Comparison of ENCODE assay signal across 22 cellular contexts in the genomic region with DNA sequence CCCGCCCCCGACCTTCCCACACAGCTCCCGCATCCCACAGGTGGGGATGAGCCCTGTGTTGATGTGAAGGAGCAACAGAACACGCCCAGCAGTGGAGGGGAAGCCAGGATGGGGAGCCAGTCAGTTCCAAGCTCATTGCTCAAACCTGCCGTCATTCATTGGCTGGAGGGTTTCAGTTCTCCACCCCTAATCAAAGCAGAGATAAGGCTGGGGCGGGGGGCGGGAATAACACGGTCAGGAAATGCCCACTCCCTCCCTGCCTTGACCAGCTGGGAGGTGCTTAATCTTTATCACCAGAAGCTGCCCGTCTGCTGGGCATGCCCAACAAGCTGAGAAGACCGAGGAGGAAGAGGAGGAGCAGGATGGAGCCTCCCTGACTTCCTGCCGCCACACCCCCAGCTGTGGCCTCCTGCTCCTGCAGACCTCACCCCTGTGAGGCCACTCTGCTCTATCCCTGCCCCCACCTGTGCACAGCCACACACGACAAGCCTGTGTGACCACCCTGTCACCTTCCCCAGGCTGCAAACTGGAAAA.
DNase-seq lines count a peak whose midpoint lies in the region; ATAC-seq and TF ChIP-seq lines count a peak whose summit lies in the region.
"Had no signal": no experiment of that assay in that cellular context is flagged by ENCODE, and none has a peak within 500 bp of the region (broad histone marks: within the 10 kb centered on the region; RNA-seq: fewer than 3 reads in every experiment).

No MANE protein-coding gene starts in this region.

- no peaks in the 10 kb centered on the region for H3K23me2 ChIP-seq in H9 (ENCODE audit: insufficient read length, low read depth, low read length, poor library complexity, severe bottlenecking)

- H3K23ac ChIP-seq in IMR-90 (ENCODE audit: low read depth, low read length) (no peak overlapping the region), mesenchymal stem cell (ENCODE audit: low read length in 2 of 2) (no peak overlapping the region), H9 (ENCODE audit: insufficient read length, low read depth, low read length) (no peak overlapping the region)

- TF ChIP-seq CTCF in BE2C (IDR thresholded peaks at IDR 0.05; ENCODE audit: low read depth, low read length): no peak
- TF ChIP-seq CTCF in IMR-90 (conservative IDR thresholded peaks at IDR 0.05; ENCODE audit: low read depth, low read length): no peak
- TF ChIP-seq CTCF in H9 (conservative IDR thresholded peaks at IDR 0.05): no peak

- POLR2A ChIA-PET in IMR-90 (lab: Charles Lee; ENCODE audit: unreplicated experiment): no interaction called here

- H3K4me2 ChIP-seq in IMR-90 (ENCODE audit: low read depth, low read length) (no peak overlapping the region), mesenchymal stem cell (ENCODE audit: low read length, poor library complexity, severe bottlenecking) (no peak overlapping the region), GM23248 (ENCODE audit: unreplicated experiment) (no peak overlapping the region), H9 (ENCODE audit: insufficient read depth, insufficient read length, low read length) (no peak overlapping the region)
- H3K4me2 ChIP-seq: hepatocyte had no signal

- H3K18ac ChIP-seq in IMR-90 (ENCODE audit: low read depth, low read length) (no peak overlapping the region), mesenchymal stem cell (ENCODE audit: low read depth in 1 of 2, low read length in 2 of 2) (peak overlapping the region in 1 of 2 experiments; percentile 70), H9 (ENCODE audit: insufficient read length, low read depth, low read length) (no peak overlapping the region)

- H3K27me3 Mint-ChIP-seq in dendritic cell treated with granulocyte-macrophage colony-stimulating factor and Interleukin-4, amounts not matched to agents 40 ng/mL and 50 ng/mL, for 4 days: no peaks in the 10 kb centered on the region
- H3K27me3 Mint-ChIP-seq in H9 (ENCODE audit: low read depth): peaks cover 2% of the 10 kb centered on the region

- H3K4me3 Mint-ChIP-seq in dendritic cell treated with granulocyte-macrophage colony-stimulating factor and Interleukin-4, amounts not matched to agents 40 ng/mL and 50 ng/mL, for 4 days: peak overlapping the region; percentile 44
- no peak overlapping the region; a peak in 1 of 5 replicates for H3K4me3 Mint-ChIP-seq in H9
- H3K4me3 Mint-ChIP-seq: activated CD4-positive, alpha-beta memory T cell treated with anti-CD3 and anti-CD28 coated beads for 36 hours; CD4-positive, CD25-positive, alpha-beta regulatory T cell; memory B cell; naive thymus-derived CD4-positive, alpha-beta T cell had no signal

- H3K14ac ChIP-seq in IMR-90 (replicated peaks; ENCODE audit: low read depth, low read length): no peak overlapping the region
- peak overlapping the region in 1 of 2 experiments; percentile 35 for H3K14ac ChIP-seq in mesenchymal stem cell (ENCODE audit: low read length in 2 of 2)
- no peak overlapping the region for H3K14ac ChIP-seq in H9 (ENCODE audit: insufficient read depth, low read length)

- H4K5ac ChIP-seq in IMR-90 (ENCODE audit: low read depth, low read length): no peak overlapping the region
- H4K5ac ChIP-seq in H9 (ENCODE audit: insufficient read length, low read depth, low read length): no peak overlapping the region

- H2BK5ac ChIP-seq in IMR-90 (ENCODE audit: low read depth, low read length, poor library complexity, severe bottlenecking): no peak overlapping the region
- H2BK5ac ChIP-seq in mesenchymal stem cell (ENCODE audit: low read depth, low read length, poor library complexity, severe bottlenecking): no peak overlapping the region
- H2BK5ac ChIP-seq in H9 (ENCODE audit: insufficient read length, low read length): no peak overlapping the region

- peak overlapping the region; percentile 52 for H2AFZ ChIP-seq in IMR-90 (replicated peaks; ENCODE audit: low read length, poor library complexity)
- H2AFZ ChIP-seq in mesenchymal stem cell (ENCODE audit: low read depth, low read length): no peak overlapping the region
- H2AFZ ChIP-seq in GM23248: no peak overlapping the region
- no peak overlapping the region for H2AFZ ChIP-seq in H9 (ENCODE audit: low read length)
- H2AFZ ChIP-seq: hepatocyte had no signal

- no peaks in the 10 kb centered on the region for H3K9me2 ChIP-seq in GM23248 (ENCODE audit: insufficient read depth)

- H3K9me3 ChIP-seq in BE2C (no peaks in the 10 kb centered on the region; the same call in 1 of the 2 replicates), IMR-90 (ENCODE audit: control insufficient read depth, insufficient read depth, low read length) (0 out of 2 replicates have a peak, but pooled peaks cover 2% of the 10 kb centered on the region), mesenchymal stem cell (ENCODE audit: control insufficient read depth, low read length) (no peaks in the 10 kb centered on the region), GM23248 (ENCODE audit: low read depth) (no peaks in the 10 kb centered on the region), H9 (ENCODE audit: control insufficient read depth, low read depth, low read length) (no peaks in the 10 kb centered on the region)
- H3K9me3 ChIP-seq: pancreas, right lobe of liver had no signal

- H3K9ac ChIP-seq in IMR-90 (ENCODE audit: low read depth, low read length) (no peak overlapping the region), mesenchymal stem cell (ENCODE audit: low read length) (no peak overlapping the region), GM23248 (no peak overlapping the region), H9 (ENCODE audit: extremely low read depth, insufficient read length, low read length) (no peak overlapping the region)

- H3K4ac ChIP-seq in IMR-90 (ENCODE audit: low read depth, low read length): no peak overlapping the region
- H3K4ac ChIP-seq in mesenchymal stem cell (ENCODE audit: low read depth in 1 of 2, low read length in 2 of 2): peak overlapping the region in 1 of 2 experiments; percentile 53
- no peak overlapping the region for H3K4ac ChIP-seq in H9 (ENCODE audit: low read depth, low read length)

- H2BK15ac ChIP-seq in IMR-90 (ENCODE audit: low read depth, low read length) (no peak overlapping the region), mesenchymal stem cell (ENCODE audit: low read depth, poor library complexity, severe bottlenecking) (no peak overlapping the region), H9 (ENCODE audit: low read depth, low read length) (no peak overlapping the region)

- H4K20me1 ChIP-seq in IMR-90 (ENCODE audit: insufficient read depth, low read length): no peaks in the 10 kb centered on the region
- H4K20me1 ChIP-seq in GM23248 (ENCODE audit: insufficient read depth): no peaks in the 10 kb centered on the region
- H4K20me1 ChIP-seq in H9 (ENCODE audit: control insufficient read depth, insufficient read depth, insufficient read length): no peaks in the 10 kb centered on the region

- H3K4me1 ChIP-seq in BE2C: peaks cover 30% of the 10 kb centered on the region
- H3K4me1 ChIP-seq in IMR-90 (ENCODE audit: control insufficient read depth, insufficient read depth, low read length): peaks cover 8% of the 10 kb centered on the region
- peaks cover 5% of the 10 kb centered on the region for H3K4me1 ChIP-seq in mesenchymal stem cell (ENCODE audit: control insufficient read depth, insufficient read depth, low read depth, low read length)
- peaks cover 8% of the 10 kb centered on the region for H3K4me1 ChIP-seq in GM23248 (ENCODE audit: insufficient read depth)
- H3K4me1 ChIP-seq in H9 (ENCODE audit: insufficient read depth, low read length): peaks cover 4% of the 10 kb centered on the region; the same call in 1 of the 2 replicates
- H3K4me1 ChIP-seq: pancreas, right lobe of liver had no signal

- no peak overlapping the region for H3T11ph ChIP-seq in H9 (ENCODE audit: low read length)

- no peaks in the 10 kb centered on the region for H3K9me3 Mint-ChIP-seq in dendritic cell treated with granulocyte-macrophage colony-stimulating factor and Interleukin-4, amounts not matched to agents 40 ng/mL and 50 ng/mL, for 4 days
- H3K9me3 Mint-ChIP-seq in H9: peaks cover 0 to 17% of the 10 kb centered on the region in 2 experiments; a peak in 3 of 5 replicates
- H3K9me3 Mint-ChIP-seq: activated CD4-positive, alpha-beta memory T cell treated with anti-CD3 and anti-CD28 coated beads for 36 hours; memory B cell had no signal

- no peaks in the 10 kb centered on the region for H3K36me3 Mint-ChIP-seq in dendritic cell treated with granulocyte-macrophage colony-stimulating factor and Interleukin-4, amounts not matched to agents 40 ng/mL and 50 ng/mL, for 4 days (ENCODE audit: low read depth)
- peaks cover 0 to 2% (median 0%) of the 10 kb centered on the region in 3 experiments; a peak in 2 of 7 replicates for H3K36me3 Mint-ChIP-seq in H9 (ENCODE audit: insufficient read depth in 1 of 3, low read depth in 3 of 3)
- H3K36me3 Mint-ChIP-seq: activated CD4-positive, alpha-beta memory T cell treated with anti-CD3 and anti-CD28 coated beads for 36 hours; CD4-positive, CD25-positive, alpha-beta regulatory T cell; memory B cell; naive thymus-derived CD4-positive, alpha-beta T cell had no signal

- H3K36me3 ChIP-seq in BE2C (no peaks in the 10 kb centered on the region), IMR-90 (ENCODE audit: control insufficient read depth, insufficient read depth, low read length) (no peaks in the 10 kb centered on the region), mesenchymal stem cell (ENCODE audit: control insufficient read depth in 1 of 2, insufficient read depth in 2 of 2, low read depth in 1 of 2, low read length in 2 of 2) (no peaks in the 10 kb centered on the region), GM23248 (ENCODE audit: low read depth) (no peaks in the 10 kb centered on the region)
- H3K36me3 ChIP-seq: brain microvascular endothelial cell, pancreas, right lobe of liver had no signal

- H3K79me1 ChIP-seq in IMR-90 (ENCODE audit: low read depth in 1 of 2, low read length in 2 of 2) (no peaks in the 10 kb centered on the region), mesenchymal stem cell (replicated peaks; ENCODE audit: low read length, poor library complexity, severe bottlenecking) (no peaks in the 10 kb centered on the region), H9 (ENCODE audit: insufficient read depth, low read depth, low read length, poor library complexity, severe bottlenecking) (no peaks in the 10 kb centered on the region)

- H4K91ac ChIP-seq in IMR-90 (ENCODE audit: insufficient read depth, low read depth, low read length) (no peak overlapping the region), mesenchymal stem cell (ENCODE audit: low read length) (no peak overlapping the region), H9 (ENCODE audit: insufficient read length, low read depth, low read length) (no peak overlapping the region)

- CTCF ChIA-PET in IMR-90 (lab: Yijun Ruan, JAX): no interaction called here

- in situ Hi-C loops in IMR-90 (cut with MboI; ENCODE audit: low sequenced_read_pairs): no loop called here
- in situ Hi-C loops in GM23248 (cut with MboI): no loop called here

- H2BK120ac ChIP-seq in IMR-90 (ENCODE audit: low read depth, low read length) (no peak overlapping the region), mesenchymal stem cell (ENCODE audit: low read depth, low read length) (no peak overlapping the region), H9 (ENCODE audit: low read depth, low read length, poor library complexity, severe bottlenecking) (no peak overlapping the region)

- dilution Hi-C loops in IMR-90 (cut with HindIII; ENCODE audit: low sequenced_read_pairs, unreplicated experiment): no loop called here

- H3K79me2 ChIP-seq in GM23248 (ENCODE audit: insufficient read depth) (no peaks in the 10 kb centered on the region), H9 (ENCODE audit: insufficient read depth, low read length) (no peaks in the 10 kb centered on the region)
- H3K79me2 ChIP-seq: hepatocyte had no signal

- peak overlapping the region; percentile 87 for H3K27ac Mint-ChIP-seq in dendritic cell treated with granulocyte-macrophage colony-stimulating factor and Interleukin-4, amounts not matched to agents 40 ng/mL and 50 ng/mL, for 4 days
- H3K27ac Mint-ChIP-seq in H9: no peak overlapping the region
- H3K27ac Mint-ChIP-seq: activated CD4-positive, alpha-beta memory T cell treated with anti-CD3 and anti-CD28 coated beads for 36 hours; CD4-positive, CD25-positive, alpha-beta regulatory T cell; memory B cell had no signal

- H3K9me1 ChIP-seq in IMR-90 (ENCODE audit: insufficient read depth, low read length): no peaks in the 10 kb centered on the region

- peaks cover 81% of the 10 kb centered on the region for H3K4me1 Mint-ChIP-seq in dendritic cell treated with granulocyte-macrophage colony-stimulating factor and Interleukin-4, amounts not matched to agents 40 ng/mL and 50 ng/mL, for 4 days (ENCODE audit: low read depth)
- peaks cover 13 to 18% of the 10 kb centered on the region in 2 experiments for H3K4me1 Mint-ChIP-seq in H9
- H3K4me1 Mint-ChIP-seq: memory B cell had no signal

- H2BK20ac ChIP-seq in IMR-90 (ENCODE audit: low read depth, low read length): no peak overlapping the region
- no peak overlapping the region for H2BK20ac ChIP-seq in H9 (ENCODE audit: low read depth, low read length, poor library complexity, severe bottlenecking)

- no peak overlapping the region for H3K27ac ChIP-seq in IMR-90 (ENCODE audit: insufficient read depth, low read length)
- H3K27ac ChIP-seq in mesenchymal stem cell (ENCODE audit: low read length, poor library complexity, severe bottlenecking): no peak overlapping the region
- no peak overlapping the region for H3K27ac ChIP-seq in GM23248
- H3K27ac ChIP-seq in H9 (ENCODE audit: insufficient read length, low read depth, low read length): no peak overlapping the region
- H3K27ac ChIP-seq: brain microvascular endothelial cell, hepatocyte, pancreas, right lobe of liver had no signal

- H3F3A ChIP-seq in GM23248 (ENCODE audit: insufficient read depth): no peaks in the 10 kb centered on the region

- no peak overlapping the region for H2AK5ac ChIP-seq in IMR-90 (ENCODE audit: low read depth, low read length)
- no peak overlapping the region for H2AK5ac ChIP-seq in mesenchymal stem cell (ENCODE audit: low read length, severe bottlenecking)
- no peak overlapping the region for H2AK5ac ChIP-seq in H9 (ENCODE audit: insufficient read length, low read length)

- H3K4me3 ChIP-seq in BE2C (ENCODE audit: low read depth, low read length): peak overlapping the region; percentile 46
- no peak overlapping the region for H3K4me3 ChIP-seq in IMR-90 (ENCODE audit: insufficient read depth, low read depth, low read length)
- no peak overlapping the region for H3K4me3 ChIP-seq in mesenchymal stem cell (ENCODE audit: insufficient read depth in 1 of 2, low read depth in 1 of 2, low read length in 2 of 2)
- no peak overlapping the region for H3K4me3 ChIP-seq in GM23248
- H3K4me3 ChIP-seq: hepatocyte, pancreas, right lobe of liver had no signal

- BruUV-seq in IMR-90 (replicated peaks; lab: Mats Ljungman, UMichigan): no TSS peak

- intact Hi-C loops in IMR-90 (cut with micrococcal nuclease): no loop called here
- intact Hi-C loops in dendritic cell treated with granulocyte-macrophage colony-stimulating factor and Interleukin-4, amounts not matched to agents 40 ng/mL and 50 ng/mL, for 4 days (cut with micrococcal nuclease): loop anchor here (5.0 kb wide), 1 partner anchor 113 kb away; no protein-coding TSS in a partner anchor

- no peak for TF ChIP-seq RAD21 in IMR-90 (IDR thresholded peaks at IDR 0.05; ENCODE audit: low read length)

- H3K56ac ChIP-seq in IMR-90 (ENCODE audit: extremely low read depth, insufficient read depth, low read length) (no peak overlapping the region), H9 (ENCODE audit: insufficient read length, low read depth, low read length) (no peak overlapping the region)

- H2BK12ac ChIP-seq in mesenchymal stem cell (ENCODE audit: low read length in 2 of 2) (peak overlapping the region in 1 of 2 experiments; percentile 21), H9 (ENCODE audit: insufficient read length, low read depth, low read length) (no peak overlapping the region)

- TF ChIP-seq POLR2A in IMR-90 (IDR thresholded peaks at IDR 0.05; ENCODE audit: low read depth, low read length): no peak

- H3K27me3 ChIP-seq in BE2C (no peaks in the 10 kb centered on the region), IMR-90 (ENCODE audit: control insufficient read depth, insufficient read depth, low read length) (no peaks in the 10 kb centered on the region), mesenchymal stem cell (ENCODE audit: control insufficient read depth in 1 of 2, insufficient read depth in 1 of 2, low read length in 2 of 2) (no peaks in the 10 kb centered on the region), GM23248 (replicated peaks; ENCODE audit: insufficient read depth) (no peaks in the 10 kb centered on the region), H9 (ENCODE audit: insufficient read depth, low read length) (no peaks in the 10 kb centered on the region)
- H3K27me3 ChIP-seq: brain microvascular endothelial cell, hepatocyte, pancreas, right lobe of liver had no signal

- DNase-seq in BE2C (peak; percentile 85), IMR-90 (no peak), mesenchymal stem cell (no peak), GM23248 (no peak), H9 (no peak)
- DNase-seq: activated CD4-positive, alpha-beta memory T cell treated with anti-CD3 and anti-CD28 coated beads for 36 hours; activated gamma-delta T cell; brain microvascular endothelial cell; CD4-positive, CD25-positive, alpha-beta regulatory T cell; cortex of kidney; DMS 273 treated with DMSO at 0.1 percent for 48 hours; naive thymus-derived CD4-positive, alpha-beta T cell; NCI-H1105 treated with DMSO at 0.1 percent for 48 hours; NCI-H2171; pancreas; right lobe of liver; SHP77 had no signal

- peak overlapping the region; percentile 21 for H2AK9ac ChIP-seq in IMR-90 (replicated peaks; ENCODE audit: low read depth, low read length, poor library complexity)

- WGBS in IMR-90 (ENCODE audit: extremely low coverage in 2 of 2, insufficient read length in 1 of 2), 2 experiments: no CpG with 5 or more reads among the region's 12 CpGs
- WGBS in mesenchymal stem cell: 80% methylated on average over 12 of the region's 12 CpGs
- WGBS in GM23248 (ENCODE audit: low coverage in 1 of 2, low lambda C conversion rate in 2 of 2, missing lambda C conversion rate in 2 of 2), 2 experiments: 88 to 92% methylated on average over 10 to 12 of the region's 12 CpGs
- WGBS in H9 (ENCODE audit: extremely low coverage, insufficient read length, low lambda C conversion rate): no CpG with 5 or more reads among the region's 12 CpGs

- H4K8ac ChIP-seq in IMR-90 (ENCODE audit: low read depth in 2 of 2, low read length in 2 of 2): no peak overlapping the region
- H4K8ac ChIP-seq in mesenchymal stem cell (ENCODE audit: low read length): peak overlapping the region; percentile 88
- H4K8ac ChIP-seq in H9 (replicated peaks; ENCODE audit: insufficient read length, low read depth, low read length): no peak overlapping the region

- no peak for ATAC-seq in IMR-90 (ENCODE audit: low read depth)
- no peak for ATAC-seq in HG03460 (IDR thresholded peaks at IDR 0.05; ENCODE audit: unreplicated experiment)
- ATAC-seq in GM21825 (IDR thresholded peaks at IDR 0.05; ENCODE audit: unreplicated experiment): no peak
- ATAC-seq: naive thymus-derived CD4-positive, alpha-beta T cell; pancreas had no signal
